Comparison of ENCODE assay signal across 13 cellular contexts in the genomic region with DNA sequence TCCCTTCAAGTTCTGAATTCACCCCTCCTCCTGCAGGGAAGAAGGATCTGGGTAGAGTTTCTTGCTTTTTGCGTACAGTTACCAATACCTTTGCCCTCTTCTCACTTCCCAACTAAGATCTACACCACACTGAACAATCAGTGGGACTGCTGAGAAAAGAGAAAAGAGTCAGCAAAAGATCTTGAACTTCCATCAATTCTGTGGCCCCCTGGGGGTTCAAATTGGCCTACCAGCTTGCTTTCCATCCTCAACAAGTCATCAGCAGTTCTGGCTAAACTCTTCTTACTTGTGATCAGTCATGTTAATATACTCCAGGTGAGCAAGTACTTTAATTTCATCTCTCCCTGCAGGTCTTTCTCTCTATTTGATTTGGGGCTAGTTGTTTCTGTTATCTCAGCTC.
DNase-seq lines count a peak whose midpoint lies in the region.
"Had no signal": no experiment of that assay in that cellular context is flagged by ENCODE, and none has a peak within 500 bp of the region (broad histone marks: within the 10 kb centered on the region; RNA-seq: fewer than 3 reads in every experiment).

No MANE protein-coding gene starts in this region.

- no peaks in the 10 kb centered on the region for H3K36me3 ChIP-seq in H7 (replicated peaks; ENCODE audit: control insufficient read depth, insufficient read depth, low read length)

- no peaks in the 10 kb centered on the region for H3K27me3 ChIP-seq in H7 (ENCODE audit: control insufficient read depth, insufficient read depth, low read length)
- H3K27me3 ChIP-seq in layer of hippocampus (ENCODE audit: control insufficient read depth, insufficient read depth, low read length) = no peaks in the 10 kb centered on the region

- DNase-seq in H7 = peak; percentile 0
- no peak for DNase-seq in GF-D8 (lab: John Stamatoyannopoulos, UW)
- no peak for DNase-seq in activated effector memory CD4-positive, alpha-beta T cell treated with anti-CD3 and anti-CD28 coated beads, Interleukin-2, amount 50 U/mL, for 16 hours
- no peak for DNase-seq in SIG-M5 (lab: John Stamatoyannopoulos, UW)
- DNase-seq: C1 segment of cervical spinal cord; Calu3; CD4-positive, alpha-beta T cell; DMS 273 treated with DMSO at 0.1 percent for 48 hours; DMS79 had no signal

- H3K4me3 ChIP-seq in H7 (ENCODE audit: insufficient read depth, low read depth, low read length) = no peak overlapping the region

- H3K27ac ChIP-seq in angular gyrus (ENCODE audit: low read depth, low read length) (peak overlapping the region; percentile 11), layer of hippocampus (ENCODE audit: low read depth, low read length) (peak overlapping the region; percentile 67), temporal lobe (ENCODE audit: low read depth, low read length) (peak overlapping the region; percentile 66)
- H3K27ac ChIP-seq: HL-60 had no signal

Comparison
In these comparisons a context has a peak if more than half of its experiments do, and no peak if none do; other contexts are left out.
1. H3K27ac ChIP-seq: peak in every context shown above with its lines; median percentile 67 in layer of hippocampus; 66 in temporal lobe; 11 in angular gyrus.